In the genomic region with DNA sequence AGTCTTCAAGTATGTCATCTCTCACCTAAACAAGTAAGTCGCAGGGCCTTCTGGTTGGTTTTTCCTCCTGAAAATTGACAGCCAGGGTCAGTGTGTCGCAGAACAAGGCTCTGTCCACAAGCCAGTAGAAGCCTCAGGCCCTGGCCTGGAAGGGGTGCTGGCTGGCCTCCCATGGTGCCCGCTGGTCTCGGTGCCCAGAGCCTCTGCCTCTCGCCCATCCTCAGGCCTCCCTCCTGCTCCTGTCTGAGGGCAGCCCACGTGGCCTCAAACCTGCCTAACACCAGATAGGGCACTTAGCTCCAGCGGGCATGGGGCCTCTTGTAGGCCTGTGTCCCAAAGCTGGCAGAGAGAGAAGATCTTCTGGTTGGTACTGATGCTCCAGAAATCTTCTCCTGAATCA, we compare ENCODE assay signal across 22 cellular contexts. TPM values are rescaled to one million over a fixed set of nuclear protein-coding genes. Genes with fewer than 3 reads are reported as not detected.
"Had no signal": no experiment of that assay in that cellular context is flagged by ENCODE, and none has a peak within 500 bp of the region (broad histone marks: within the 10 kb centered on the region; RNA-seq: fewer than 3 reads in every experiment).

No MANE protein-coding gene starts in this region.

- H3K9me3 ChIP-seq: MG63, SK-N-SH had no signal

- H3K4me3 ChIP-seq: MG63 had no signal

- H3K27me3 ChIP-seq: MG63 had no signal

- DNase-seq: IMR-90, Karpas-422, KG1, MG63, NCI-H1092, NCI-H1105 treated with DMSO at 0.1 percent for 48 hours, NCI-H1436, NCI-H187, NCI-H2029, NCI-H2081 treated with DMSO at 0.1 percent for 48 hours, NCI-H2171, NCI-H226, NCI-H446, NCI-H510A, NCI-H524 treated with DMSO at 0.1 percent for 48 hours, NCI-H69, NCI-H774, Right ventricle myocardium superior, RPMI8226, SIG-M5, SK-N-SH had no signal

RNA-seq across cellular contexts. Expression of gene NPAS1, which starts 20.3 kb away (rescaled TPM):
- total RNA-seq: HT-29, Right ventricle myocardium superior had no signal
